Comparison of ENCODE assay signal across 8 cellular contexts in the genomic region with DNA sequence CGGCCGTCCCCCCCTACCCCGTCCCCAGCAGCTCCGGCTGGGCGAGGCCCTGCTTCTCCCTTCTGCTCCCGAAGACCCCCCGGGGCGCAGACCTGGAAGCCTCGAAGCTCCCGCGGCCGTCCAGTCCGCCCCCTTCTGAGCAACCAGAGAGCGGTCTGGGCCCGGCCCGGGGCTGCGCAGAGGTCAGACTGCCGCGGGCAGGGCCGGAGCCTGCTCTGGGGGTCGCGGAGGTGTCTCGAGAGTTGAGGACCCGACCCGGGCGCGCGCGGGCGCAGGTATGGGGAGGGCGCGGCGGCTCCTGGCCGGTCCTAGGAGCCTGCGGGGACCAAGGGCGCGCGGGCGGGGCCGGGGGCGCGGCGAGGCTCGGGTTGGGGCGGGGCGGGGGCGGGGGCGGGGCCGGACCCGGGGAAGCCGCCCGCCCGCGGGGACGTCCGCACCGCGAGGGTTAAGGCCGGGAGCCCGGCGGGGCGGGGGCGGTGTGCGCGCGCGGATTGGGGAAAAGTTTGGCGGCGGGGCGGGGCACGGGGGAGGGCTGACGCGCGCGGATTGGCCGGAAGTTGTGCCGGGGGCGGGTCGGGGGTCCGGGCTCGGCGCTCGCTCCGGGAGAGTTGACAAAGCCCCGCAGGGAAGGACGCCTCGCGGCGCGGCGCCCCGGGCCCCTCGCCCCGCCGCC. TPM values are rescaled to one million over a fixed set of nuclear protein-coding genes. Genes with fewer than 3 reads are reported as not detected.
DNase-seq lines count a peak whose midpoint lies in the region; ATAC-seq and TF ChIP-seq lines count a peak whose summit lies in the region.

A gene with protein sequence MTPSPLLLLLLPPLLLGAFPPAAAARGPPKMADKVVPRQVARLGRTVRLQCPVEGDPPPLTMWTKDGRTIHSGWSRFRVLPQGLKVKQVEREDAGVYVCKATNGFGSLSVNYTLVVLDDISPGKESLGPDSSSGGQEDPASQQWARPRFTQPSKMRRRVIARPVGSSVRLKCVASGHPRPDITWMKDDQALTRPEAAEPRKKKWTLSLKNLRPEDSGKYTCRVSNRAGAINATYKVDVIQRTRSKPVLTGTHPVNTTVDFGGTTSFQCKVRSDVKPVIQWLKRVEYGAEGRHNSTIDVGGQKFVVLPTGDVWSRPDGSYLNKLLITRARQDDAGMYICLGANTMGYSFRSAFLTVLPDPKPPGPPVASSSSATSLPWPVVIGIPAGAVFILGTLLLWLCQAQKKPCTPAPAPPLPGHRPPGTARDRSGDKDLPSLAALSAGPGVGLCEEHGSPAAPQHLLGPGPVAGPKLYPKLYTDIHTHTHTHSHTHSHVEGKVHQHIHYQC (plus strand): TSS at position 605 of the 673 bp plus-strand sequence. CDS start 860 bp downstream, outside the sequence.

- under 1% methylated on average over 94 of the region's 95 CpGs for WGBS in urinary bladder

- H3K36me3 ChIP-seq in A673 (ENCODE audit: insufficient read depth, low read length, poor library complexity, severe bottlenecking) (no peaks in the 10 kb centered on the region), HUES6 (ENCODE audit: control insufficient read depth, insufficient read depth, low read length) (no peaks in the 10 kb centered on the region), right atrium auricular region (no peaks in the 10 kb centered on the region), rectal smooth muscle tissue (ENCODE audit: control insufficient read depth, insufficient read depth, low read length) (no peaks in the 10 kb centered on the region), urinary bladder (ENCODE audit: insufficient read depth) (no peaks in the 10 kb centered on the region)

- POLR2A ChIA-PET in A673 (lab: Charles Lee; ENCODE audit: low non-redundant PET), result no interaction called here

- H3K9ac ChIP-seq in HUES6 (ENCODE audit: low read length), result peak within 1 kb of the TSS; percentile 12
- H3K9ac ChIP-seq in rectal smooth muscle tissue (ENCODE audit: low read length), result no peak within 1 kb of the TSS

- peaks cover 13% of the 10 kb centered on the region for H3K4me1 ChIP-seq in A673 (ENCODE audit: insufficient read depth, low read length, poor library complexity, severe bottlenecking)
- H3K4me1 ChIP-seq in HUES6 (ENCODE audit: control insufficient read depth, insufficient read depth, low read length), result peaks cover 19% of the 10 kb centered on the region
- peaks cover 0 to 31% of the 10 kb centered on the region in 2 donors for H3K4me1 ChIP-seq in right atrium auricular region
- H3K4me1 ChIP-seq in rectal smooth muscle tissue (ENCODE audit: control insufficient read depth, insufficient read depth, low read length), result peaks cover 6% of the 10 kb centered on the region
- peaks cover 1% of the 10 kb centered on the region for H3K4me1 ChIP-seq in urinary bladder (ENCODE audit: insufficient read depth)

- peak within 1 kb of the TSS; percentile 81 for H3K4me3 Mint-ChIP-seq in T-helper 2 cell treated with Interferon-gamma antibody and Interleukin-4, amounts not matched to agents 5 μg/mL and 100 μg/mL, for 36 hours

- H3K9me3 Mint-ChIP-seq in T-helper 2 cell treated with Interferon-gamma antibody and Interleukin-4, amounts not matched to agents 5 μg/mL and 100 μg/mL, for 36 hours, result no peaks in the 10 kb centered on the region

- H3K9me3 ChIP-seq in A673 (ENCODE audit: low read depth, low read length, poor library complexity, severe bottlenecking) (no peaks in the 10 kb centered on the region), HUES6 (ENCODE audit: control insufficient read depth, insufficient read depth, low read depth, low read length) (peaks cover 3% of the 10 kb centered on the region; the same call in 1 of the 2 replicates), right atrium auricular region (no peaks in the 10 kb centered on the region)

- no peaks in the 10 kb centered on the region for H3K36me3 Mint-ChIP-seq in T-helper 2 cell treated with Interferon-gamma antibody and Interleukin-4, amounts not matched to agents 5 μg/mL and 100 μg/mL, for 36 hours (ENCODE audit: low read depth)

- no peak for TF ChIP-seq CTCF in A673 (conservative IDR thresholded peaks at IDR 0.05; ENCODE audit: low read depth, low read length)
- no peak for TF ChIP-seq CTCF in right atrium auricular region (IDR thresholded peaks at IDR 0.05)

- no TSS peak for BruUV-seq in A673 (replicated peaks; lab: Mats Ljungman, UMichigan)

- peak; percentile 45 for ATAC-seq in GM18909 (IDR thresholded peaks at IDR 0.05; ENCODE audit: poor library complexity, unreplicated experiment)

- H3K27me3 Mint-ChIP-seq in T-helper 2 cell treated with Interferon-gamma antibody and Interleukin-4, amounts not matched to agents 5 μg/mL and 100 μg/mL, for 36 hours (ENCODE audit: low read depth), result peaks cover 26% of the 10 kb centered on the region

- peak within 1 kb of the TSS; percentile 53 for H3K4me3 ChIP-seq in A673 (ENCODE audit: low read depth, low read length, poor library complexity, severe bottlenecking)
- peak within 1 kb of the TSS; percentile 77 for H3K4me3 ChIP-seq in HUES6 (ENCODE audit: low read depth, low read length)
- H3K4me3 ChIP-seq in right atrium auricular region, result peak within 1 kb of the TSS; percentile 43 to 76
- H3K4me3 ChIP-seq in rectal smooth muscle tissue (ENCODE audit: low read length), result peak within 1 kb of the TSS; percentile 71
- peak within 1 kb of the TSS; percentile 90 for H3K4me3 ChIP-seq in urinary bladder (ENCODE audit: low read depth, low read length)

- peaks cover 31% of the 10 kb centered on the region for H3K27me3 ChIP-seq in A673 (replicated peaks; ENCODE audit: insufficient read depth, low read depth, low read length, poor library complexity)
- peaks cover 67% of the 10 kb centered on the region for H3K27me3 ChIP-seq in HUES6 (ENCODE audit: control insufficient read depth, insufficient read depth, low read length)
- H3K27me3 ChIP-seq in right atrium auricular region, result no peaks in the 10 kb centered on the region
- peaks cover 11% of the 10 kb centered on the region for H3K27me3 ChIP-seq in rectal smooth muscle tissue (ENCODE audit: control insufficient read depth, insufficient read depth, low read length)

- peak within 1 kb of the TSS; percentile 90 for H3K27ac Mint-ChIP-seq in T-helper 2 cell treated with Interferon-gamma antibody and Interleukin-4, amounts not matched to agents 5 μg/mL and 100 μg/mL, for 36 hours

- DNase-seq in A673 (ENCODE audit: low spot score) (peak; percentile 94), amygdala (lab: John Stamatoyannopoulos, UW) (peak in 46 of 56 donors; percentile 7 to 80 (median 46)), right atrium auricular region (ENCODE audit: low spot score) (peak; percentile 89)
- DNase-seq in T-helper 2 cell treated with Interferon-gamma antibody and Interleukin-4, amounts not matched to agents 5 μg/mL and 100 μg/mL, for 36 hours (ENCODE audit: low spot score), result peak; percentile 88

- intact Hi-C loops in A673 (cut with micrococcal nuclease; ENCODE audit: unreplicated experiment), result no loop called here

- H3K27ac ChIP-seq in A673 (ENCODE audit: low read depth, low read length, poor library complexity, severe bottlenecking), result no peak within 1 kb of the TSS
- no peak within 1 kb of the TSS for H3K27ac ChIP-seq in HUES6 (ENCODE audit: low read depth, low read length)
- H3K27ac ChIP-seq in right atrium auricular region, result peak within 1 kb of the TSS; percentile 64 to 70
- H3K27ac ChIP-seq in rectal smooth muscle tissue (ENCODE audit: low read depth, low read length), result no peak within 1 kb of the TSS
- H3K27ac ChIP-seq in urinary bladder (ENCODE audit: low read depth), result peak within 1 kb of the TSS; percentile 76

- H3K4me1 Mint-ChIP-seq in T-helper 2 cell treated with Interferon-gamma antibody and Interleukin-4, amounts not matched to agents 5 μg/mL and 100 μg/mL, for 36 hours (ENCODE audit: low read depth), result peaks cover 12% of the 10 kb centered on the region

- CTCF ChIA-PET in A673 (lab: Charles Lee), result interaction anchor here (0.6 kb wide), 1 partner anchor 22 kb away, joined by 8 read pairs; no protein-coding TSS in a partner anchor

RNA-seq across cellular contexts. Expression of the gene that starts here (rescaled TPM):
- total RNA-seq in A673 (2021), result 30.4 and 40.8 TPM in 2 replicates
- 10 to 100 TPM; 30.3 to 47.1 TPM for total RNA-seq in right atrium auricular region
- 5.7 TPM for total RNA-seq in urinary bladder
- polyA plus RNA-seq in urinary bladder, result 25.7 TPM

Comparison
In these comparisons a context has a peak if more than half of its experiments do, and no peak if none do; other contexts are left out.
1. H3K27ac ChIP-seq: peak in right atrium auricular region (2 of 2) and urinary bladder (single experiment); none in A673 (single experiment), HUES6 (single experiment) and rectal smooth muscle tissue (single experiment).
2. Peak in every context shown above with its lines, with median percentiles within 50 percentile points of each other: DNase-seq and H3K4me3 ChIP-seq.